10 cellular contexts compared by ENCODE assay signal in genomic region chr6:33584700-33585402, GRCh38. TPM values are rescaled to one million over a fixed set of nuclear protein-coding genes. Genes with fewer than 3 reads are reported as not detected.
DNase-seq lines count a peak whose midpoint lies in the region; ATAC-seq lines count a peak whose summit lies in the region.
"Had no signal": no experiment of that assay in that cellular context is flagged by ENCODE, and none has a peak within 500 bp of the region (broad histone marks: within the 10 kb centered on the region; RNA-seq: fewer than 3 reads in every experiment).

No MANE protein-coding gene starts in this region.

- no peak for DNase-seq in activated T-cell treated with anti-CD3 and anti-CD28 coated beads, Interleukin-2, amount 50 U/mL, for 4 hours
- DNase-seq in activated T-cell treated with anti-CD3 and anti-CD28 coated beads, Interleukin-2, amount 50 U/mL, for 1 hour = no peak
- DNase-seq in Karpas-422 (no peak), sciatic nerve (ENCODE audit: low spot score) (peak; percentile 56), GDM1 (lab: John Stamatoyannopoulos, UW) (no peak)
- no peak for DNase-seq in activated naive CD8-positive, alpha-beta T cell treated with anti-CD3 and anti-CD28 coated beads, Interleukin-2, amount 10 ng/mL, durations not matched to agents 7 days and 5 days
- DNase-seq: cortex of kidney had no signal

- H2AFZ ChIP-seq in Karpas-422 (ENCODE audit: low read length) = 0 out of 2 replicates have a peak overlapping the region, but pooled peaks have one; percentile 74

- H3K27me3 ChIP-seq in Karpas-422 (ENCODE audit: low read length) = no peaks in the 10 kb centered on the region
- H3K27me3 ChIP-seq: ovary had no signal

- peaks cover 22% of the 10 kb centered on the region for H3K4me1 Mint-ChIP-seq in activated T-cell treated with anti-CD3 and anti-CD28 coated beads, Interleukin-2, amount 50 U/mL, for 4 hours (ENCODE audit: low read depth)
- peaks cover 37% of the 10 kb centered on the region for H3K4me1 Mint-ChIP-seq in activated naive CD8-positive, alpha-beta T cell treated with anti-CD3 and anti-CD28 coated beads, Interleukin-2, amount 10 ng/mL, durations not matched to agents 7 days and 5 days

- no peak for ATAC-seq in activated T-cell treated with anti-CD3 and anti-CD28 coated beads, Interleukin-2, amount 50 U/mL, for 4 hours
- no peak for ATAC-seq in activated naive CD8-positive, alpha-beta T cell treated with anti-CD3 and anti-CD28 coated beads, Interleukin-2, amount 10 ng/mL, durations not matched to agents 7 days and 5 days (ENCODE audit: low read depth)
- ATAC-seq in sciatic nerve = no peak
- ATAC-seq in HG02798 (IDR thresholded peaks at IDR 0.05; ENCODE audit: poor library complexity, unreplicated experiment) = no peak
- no peak for ATAC-seq in HG03571 (IDR thresholded peaks at IDR 0.05; ENCODE audit: unreplicated experiment)

- no peaks in the 10 kb centered on the region for H3K9me2 ChIP-seq in Karpas-422 (replicated peaks; ENCODE audit: insufficient read depth, low read length)

- no peaks in the 10 kb centered on the region for H3K9me3 ChIP-seq in Karpas-422 (ENCODE audit: low read length)
- H3K9me3 ChIP-seq: ovary had no signal

- H3K4me2 ChIP-seq in Karpas-422 (ENCODE audit: low read depth, low read length, poor library complexity, severe bottlenecking) = peak overlapping the region; percentile 53

- peak overlapping the region; percentile 62 for H3K4me3 Mint-ChIP-seq in activated T-cell treated with anti-CD3 and anti-CD28 coated beads, Interleukin-2, amount 50 U/mL, for 4 hours
- peak overlapping the region; percentile 89 for H3K4me3 Mint-ChIP-seq in activated naive CD8-positive, alpha-beta T cell treated with anti-CD3 and anti-CD28 coated beads, Interleukin-2, amount 10 ng/mL, durations not matched to agents 7 days and 5 days

- H3K27ac ChIP-seq in Karpas-422 (ENCODE audit: low read length) = no peak overlapping the region
- H3K27ac ChIP-seq: ovary had no signal

- intact Hi-C loops in sciatic nerve (cut with DNase I) = loop anchor here (5.0 kb wide), 1 partner anchor 112 kb away; no protein-coding TSS in a partner anchor

- H3K4me1 ChIP-seq in Karpas-422 (ENCODE audit: low read length) = peaks cover 30% of the 10 kb centered on the region

- H3K9ac ChIP-seq in Karpas-422 (ENCODE audit: low read length) = peak overlapping the region; percentile 58

- no peaks in the 10 kb centered on the region for H4K20me1 ChIP-seq in Karpas-422 (ENCODE audit: insufficient read depth, low read depth, low read length)

- no peaks in the 10 kb centered on the region for H3K27me3 Mint-ChIP-seq in activated T-cell treated with anti-CD3 and anti-CD28 coated beads, Interleukin-2, amount 50 U/mL, for 4 hours (ENCODE audit: low read depth)
- H3K27me3 Mint-ChIP-seq in activated naive CD8-positive, alpha-beta T cell treated with anti-CD3 and anti-CD28 coated beads, Interleukin-2, amount 10 ng/mL, durations not matched to agents 7 days and 5 days = no peaks in the 10 kb centered on the region

- no peaks in the 10 kb centered on the region for H3K9me3 Mint-ChIP-seq in activated T-cell treated with anti-CD3 and anti-CD28 coated beads, Interleukin-2, amount 50 U/mL, for 4 hours
- no peaks in the 10 kb centered on the region for H3K9me3 Mint-ChIP-seq in activated naive CD8-positive, alpha-beta T cell treated with anti-CD3 and anti-CD28 coated beads, Interleukin-2, amount 10 ng/mL, durations not matched to agents 7 days and 5 days

- peak overlapping the region; percentile 56; the same call in 1 of the 2 replicates for H3K4me3 ChIP-seq in Karpas-422 (ENCODE audit: low read length)
- H3K4me3 ChIP-seq: ovary had no signal

- H3K27ac Mint-ChIP-seq in activated naive CD8-positive, alpha-beta T cell treated with anti-CD3 and anti-CD28 coated beads, Interleukin-2, amount 10 ng/mL, durations not matched to agents 7 days and 5 days = peak overlapping the region; percentile 95

- POLR2A ChIA-PET in activated naive CD8-positive, alpha-beta T cell treated with anti-CD3 and anti-CD28 coated beads, Interleukin-2, amount 10 ng/mL, durations not matched to agents 7 days and 5 days (lab: Charles Lee) = interaction anchor here (1.0 to 1.6 kb wide), 6 partner anchors 14 to 203 kb away, joined by 3 to 8 read pairs (median 4); partner anchors contain the start of gene UQCC2

- no peaks in the 10 kb centered on the region for H3K36me3 Mint-ChIP-seq in activated T-cell treated with anti-CD3 and anti-CD28 coated beads, Interleukin-2, amount 50 U/mL, for 4 hours (ENCODE audit: insufficient read depth)
- H3K36me3 Mint-ChIP-seq in activated naive CD8-positive, alpha-beta T cell treated with anti-CD3 and anti-CD28 coated beads, Interleukin-2, amount 10 ng/mL, durations not matched to agents 7 days and 5 days = no peaks in the 10 kb centered on the region

- H3K36me3 ChIP-seq in Karpas-422 (ENCODE audit: insufficient read depth, low read length) = no peaks in the 10 kb centered on the region
- H3K36me3 ChIP-seq: ovary had no signal

- peaks cover 2% of the 10 kb centered on the region for H3K79me2 ChIP-seq in Karpas-422 (ENCODE audit: low read length)

RNA-seq across cellular contexts. Expression of gene BAK1, which starts 4.8 kb away (rescaled TPM):
- total RNA-seq in activated T-cell treated with anti-CD3 and anti-CD28 coated beads, Interleukin-2, amount 50 U/mL, for 4 hours = 10 to 100 TPM; 42.1 to 52.0 (median 49.8) TPM
- 9.9 and 18.7 TPM in 2 replicates for total RNA-seq in Karpas-422 (2014; rRNA removed; shearing (Covaris generic); ENCODE audit: low replicate concordance)
- 10 to 100 TPM; 48.0 to 48.1 TPM for total RNA-seq in activated naive CD8-positive, alpha-beta T cell treated with anti-CD3 and anti-CD28 coated beads, Interleukin-2, amount 10 ng/mL, durations not matched to agents 7 days and 5 days
- total RNA-seq in sciatic nerve = 10.7 TPM

RNA-seq across cellular contexts. Expression of gene ITPR3, which starts 36.3 kb away (rescaled TPM):
- 10 to 100 TPM; 34.6 to 37.2 (median 35.5) TPM for total RNA-seq in activated T-cell treated with anti-CD3 and anti-CD28 coated beads, Interleukin-2, amount 50 U/mL, for 4 hours
- 3.9 and 6.1 TPM in 2 replicates for total RNA-seq in Karpas-422 (2014; rRNA removed; shearing (Covaris generic); ENCODE audit: low replicate concordance)
- total RNA-seq in activated naive CD8-positive, alpha-beta T cell treated with anti-CD3 and anti-CD28 coated beads, Interleukin-2, amount 10 ng/mL, durations not matched to agents 7 days and 5 days = 10 to 100 TPM; 61.4 to 61.8 TPM
- 88.6 TPM for total RNA-seq in sciatic nerve
